In the genomic region with DNA sequence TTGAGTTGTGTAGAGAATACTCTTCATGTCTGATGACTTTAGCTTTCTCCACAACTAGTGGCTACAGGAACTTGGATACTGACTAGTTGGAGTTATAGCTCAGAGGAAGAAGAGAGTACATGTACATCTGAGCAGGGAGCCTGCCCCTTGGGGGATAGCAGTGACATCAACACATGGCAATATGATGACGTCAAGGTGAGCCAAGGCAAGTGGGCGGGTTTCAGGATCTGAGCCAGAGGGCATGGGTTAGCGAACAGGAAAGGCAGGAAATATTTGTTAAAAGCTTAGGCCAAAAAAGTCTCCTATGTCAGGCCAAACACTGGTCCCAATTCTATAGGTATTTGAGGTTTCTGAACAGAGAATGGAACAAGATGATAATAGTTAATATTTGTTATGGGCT, we compare ENCODE assay signal across 1 cellular context.
TF ChIP-seq lines count a peak whose summit lies in the region.

No MANE protein-coding gene starts in this region.

TF ChIP-seq in HCT116, 20 proteins besides CTCF, POLR2A, EP300 and RAD21 (continued from another document):
- TF ChIP-seq, protein P1, sequence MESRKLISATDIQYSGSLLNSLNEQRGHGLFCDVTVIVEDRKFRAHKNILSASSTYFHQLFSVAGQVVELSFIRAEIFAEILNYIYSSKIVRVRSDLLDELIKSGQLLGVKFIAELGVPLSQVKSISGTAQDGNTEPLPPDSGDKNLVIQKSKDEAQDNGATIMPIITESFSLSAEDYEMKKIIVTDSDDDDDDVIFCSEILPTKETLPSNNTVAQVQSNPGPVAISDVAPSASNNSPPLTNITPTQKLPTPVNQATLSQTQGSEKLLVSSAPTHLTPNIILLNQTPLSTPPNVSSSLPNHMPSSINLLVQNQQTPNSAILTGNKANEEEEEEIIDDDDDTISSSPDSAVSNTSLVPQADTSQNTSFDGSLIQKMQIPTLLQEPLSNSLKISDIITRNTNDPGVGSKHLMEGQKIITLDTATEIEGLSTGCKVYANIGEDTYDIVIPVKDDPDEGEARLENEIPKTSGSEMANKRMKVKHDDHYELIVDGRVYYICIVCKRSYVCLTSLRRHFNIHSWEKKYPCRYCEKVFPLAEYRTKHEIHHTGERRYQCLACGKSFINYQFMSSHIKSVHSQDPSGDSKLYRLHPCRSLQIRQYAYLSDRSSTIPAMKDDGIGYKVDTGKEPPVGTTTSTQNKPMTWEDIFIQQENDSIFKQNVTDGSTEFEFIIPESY (IDR thresholded peaks at IDR 0.05; ENCODE audit: extremely low read depth, insufficient replicate concordance, low read length), result no peak
- TF ChIP-seq SIN3A (IDR thresholded peaks at IDR 0.05; ENCODE audit: low read depth) (no peak), FOSL1 (IDR thresholded peaks at IDR 0.05; ENCODE audit: low read depth) (no peak), TCF7L2 (IDR thresholded peaks at IDR 0.05; ENCODE audit: borderline replicate concordance, extremely low read depth, insufficient read depth, insufficient read length) (no peak), EZH2phosphoT487 (IDR thresholded peaks at IDR 0.05; ENCODE audit: borderline replicate concordance) (no peak), EZH2 (IDR thresholded peaks at IDR 0.05) (no peak), JUND (IDR thresholded peaks at IDR 0.05) (no peak), CBX3 (IDR thresholded peaks at IDR 0.05; ENCODE audit: low read depth) (no peak), YY1 (IDR thresholded peaks at IDR 0.05; ENCODE audit: extremely low read depth, insufficient replicate concordance, low read depth, low read length) (no peak), ZFX (IDR thresholded peaks at IDR 0.05) (no peak), CEBPB (IDR thresholded peaks at IDR 0.05; ENCODE audit: low read depth) (no peak), SRF (IDR thresholded peaks at IDR 0.05; ENCODE audit: low read depth) (no peak), ELF1 (IDR thresholded peaks at IDR 0.05; ENCODE audit: borderline replicate concordance, low read depth) (no peak), SP1 (IDR thresholded peaks at IDR 0.05; ENCODE audit: low read depth) (no peak)
- TF ChIP-seq, protein P2, sequence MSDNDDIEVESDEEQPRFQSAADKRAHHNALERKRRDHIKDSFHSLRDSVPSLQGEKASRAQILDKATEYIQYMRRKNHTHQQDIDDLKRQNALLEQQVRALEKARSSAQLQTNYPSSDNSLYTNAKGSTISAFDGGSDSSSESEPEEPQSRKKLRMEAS (IDR thresholded peaks at IDR 0.05), result no peak
- TF ChIP-seq, protein P3, sequence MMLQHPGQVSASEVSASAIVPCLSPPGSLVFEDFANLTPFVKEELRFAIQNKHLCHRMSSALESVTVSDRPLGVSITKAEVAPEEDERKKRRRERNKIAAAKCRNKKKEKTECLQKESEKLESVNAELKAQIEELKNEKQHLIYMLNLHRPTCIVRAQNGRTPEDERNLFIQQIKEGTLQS (IDR thresholded peaks at IDR 0.05), result no peak
- TF ChIP-seq, protein P4, sequence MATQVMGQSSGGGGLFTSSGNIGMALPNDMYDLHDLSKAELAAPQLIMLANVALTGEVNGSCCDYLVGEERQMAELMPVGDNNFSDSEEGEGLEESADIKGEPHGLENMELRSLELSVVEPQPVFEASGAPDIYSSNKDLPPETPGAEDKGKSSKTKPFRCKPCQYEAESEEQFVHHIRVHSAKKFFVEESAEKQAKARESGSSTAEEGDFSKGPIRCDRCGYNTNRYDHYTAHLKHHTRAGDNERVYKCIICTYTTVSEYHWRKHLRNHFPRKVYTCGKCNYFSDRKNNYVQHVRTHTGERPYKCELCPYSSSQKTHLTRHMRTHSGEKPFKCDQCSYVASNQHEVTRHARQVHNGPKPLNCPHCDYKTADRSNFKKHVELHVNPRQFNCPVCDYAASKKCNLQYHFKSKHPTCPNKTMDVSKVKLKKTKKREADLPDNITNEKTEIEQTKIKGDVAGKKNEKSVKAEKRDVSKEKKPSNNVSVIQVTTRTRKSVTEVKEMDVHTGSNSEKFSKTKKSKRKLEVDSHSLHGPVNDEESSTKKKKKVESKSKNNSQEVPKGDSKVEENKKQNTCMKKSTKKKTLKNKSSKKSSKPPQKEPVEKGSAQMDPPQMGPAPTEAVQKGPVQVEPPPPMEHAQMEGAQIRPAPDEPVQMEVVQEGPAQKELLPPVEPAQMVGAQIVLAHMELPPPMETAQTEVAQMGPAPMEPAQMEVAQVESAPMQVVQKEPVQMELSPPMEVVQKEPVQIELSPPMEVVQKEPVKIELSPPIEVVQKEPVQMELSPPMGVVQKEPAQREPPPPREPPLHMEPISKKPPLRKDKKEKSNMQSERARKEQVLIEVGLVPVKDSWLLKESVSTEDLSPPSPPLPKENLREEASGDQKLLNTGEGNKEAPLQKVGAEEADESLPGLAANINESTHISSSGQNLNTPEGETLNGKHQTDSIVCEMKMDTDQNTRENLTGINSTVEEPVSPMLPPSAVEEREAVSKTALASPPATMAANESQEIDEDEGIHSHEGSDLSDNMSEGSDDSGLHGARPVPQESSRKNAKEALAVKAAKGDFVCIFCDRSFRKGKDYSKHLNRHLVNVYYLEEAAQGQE (IDR thresholded peaks at IDR 0.05; ENCODE audit: low read depth), result no peak
